In genomic region chr22:47645450-47645914, GRCh38 we compare ENCODE assay signal across 26 cellular contexts.
"Had no signal": no experiment of that assay in that cellular context is flagged by ENCODE, and none has a peak within 500 bp of the region (broad histone marks: within the 10 kb centered on the region; RNA-seq: fewer than 3 reads in every experiment).

No MANE protein-coding gene starts in this region.

- H3K4me1 ChIP-seq: right lobe of liver, testis, transverse colon had no signal

- ATAC-seq: activated T-cell treated with anti-CD3 and anti-CD28 coated beads, Interleukin-2, amount 50 U/mL, for 4 hours; activated T-helper 17 cell treated with anti-CD3 and anti-CD28 coated beads, Interleukin-2, amount 50 U/mL, for 72 hours; esophagus mucosa; left cardiac atrium; left ventricle myocardium superior; right lobe of liver had no signal

- H3K4me3 ChIP-seq: ovary, right lobe of liver, testis, transverse colon had no signal

- H3K36me3 ChIP-seq: brain microvascular endothelial cell, neutrophil, ovary, right lobe of liver, transverse colon had no signal

- DNase-seq: activated CD4-positive, alpha-beta memory T cell treated with anti-CD3 and anti-CD28 coated beads for 36 hours; activated CD4-positive, alpha-beta T cell treated with anti-CD3 and anti-CD28 coated beads, Interleukin-2, amount 10 ng/mL, durations not matched to agents 24 days and 14 days; activated CD4-positive, CD25-positive, alpha-beta regulatory T cell treated with anti-CD3 and anti-CD28 coated beads, Interleukin-2, amount 50 U/mL, for 72 hours; activated gamma-delta T cell treated with Interleukin-2 at 50 U/mL for 16 hours; activated naive CD4-positive, alpha-beta T cell treated with anti-CD3 and anti-CD28 coated beads, Interleukin-2, amount 50 U/mL, for 16 hours; activated T-cell treated with anti-CD3 and anti-CD28 coated beads, Interleukin-2, amount 50 U/mL, for 4 hours; amniotic stem cell; brain microvascular endothelial cell; caudate nucleus; islet precursor cell; left cardiac atrium; left ventricle myocardium superior; naive B cell; nephron progenitor cell; ovary; right lobe of liver; stimulated activated CD4-positive, alpha-beta T cell treated with anti-CD3 and anti-CD28 coated beads, Interleukin-2, amount 100 ng/mL, for 48 hours; stimulated activated naive CD4-positive, alpha-beta T cell treated with Interleukin-2 at 50 U/mL for 16 hours; T-helper 2 cell; testis; transverse colon had no signal

- H3K9me3 ChIP-seq: neutrophil, ovary, right lobe of liver, testis, transverse colon had no signal

- H3K27me3 ChIP-seq: brain microvascular endothelial cell, neutrophil, ovary, right lobe of liver, testis, transverse colon had no signal

- H3K27ac ChIP-seq: brain microvascular endothelial cell, neutrophil, ovary, right lobe of liver, testis, transverse colon had no signal

- FAIRE-seq: astrocyte, frontal cortex had no signal
